9 cellular contexts compared by ENCODE assay signal in the genomic region with DNA sequence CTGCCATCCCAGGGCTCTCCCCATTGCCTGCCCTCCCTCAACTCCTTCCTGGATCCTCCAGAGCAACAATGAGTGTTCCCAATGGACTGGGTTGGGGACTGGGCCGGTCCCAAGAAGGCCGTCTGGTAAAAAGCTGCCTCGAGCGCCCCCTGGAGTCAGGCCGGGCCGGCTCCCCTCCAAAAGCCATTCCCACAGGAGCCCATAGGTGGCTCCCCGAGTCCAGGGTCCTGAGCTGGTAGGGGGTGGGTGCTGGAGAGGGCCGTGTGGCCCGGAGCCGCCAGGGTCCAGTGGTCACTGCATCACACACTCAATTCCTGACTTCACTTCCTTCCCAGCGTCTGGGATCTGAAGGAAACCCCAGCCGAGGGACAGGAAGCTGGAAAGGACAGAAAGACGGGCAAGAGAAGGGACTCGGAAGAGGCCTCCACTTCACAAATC. TPM values are rescaled to one million over a fixed set of nuclear protein-coding genes. Genes with fewer than 3 reads are reported as not detected.
DNase-seq lines count a peak whose midpoint lies in the region; ATAC-seq, FAIRE-seq and TF ChIP-seq lines count a peak whose summit lies in the region.
"Had no signal": no experiment of that assay in that cellular context is flagged by ENCODE, and none has a peak within 500 bp of the region (broad histone marks: within the 10 kb centered on the region; RNA-seq: fewer than 3 reads in every experiment).

No MANE protein-coding gene starts in this region.

- H3K9me3 Mint-ChIP-seq in WTC11: no peaks in the 10 kb centered on the region

- H3K27me3 ChIP-seq in mammary epithelial cell (ENCODE audit: insufficient read depth, low read length): no peaks in the 10 kb centered on the region

- no peak overlapping the region for H3K4me2 ChIP-seq in mammary epithelial cell (ENCODE audit: insufficient read depth, low read depth, low read length)

- BruUV-seq in mammary epithelial cell (replicated peaks; lab: Mats Ljungman, UMichigan): no TSS peak

- FAIRE-seq in kidney (lab: Jason Lieb, UNC): peak; percentile 11

- H3K36me3 ChIP-seq in mammary epithelial cell (ENCODE audit: insufficient read depth, low read length) (peaks cover 37% of the 10 kb centered on the region), kidney (ENCODE audit: control insufficient read depth in 1 of 2, insufficient read depth in 2 of 2, low read length in 2 of 2) (peaks cover 23 to 29% of the 10 kb centered on the region in 2 donors)

- ATAC-seq in WTC11: peak; percentile 95
- ATAC-seq in HG03432 (IDR thresholded peaks at IDR 0.05; ENCODE audit: unreplicated experiment): no peak

- H3K4me3 ChIP-seq in mammary epithelial cell (replicated peaks in 1 of 3; ENCODE audit: insufficient read depth in 1 of 3, low read depth in 2 of 3, low read length in 3 of 3) (no peak overlapping the region), kidney (ENCODE audit: low read length in 2 of 2) (no peak overlapping the region)

- H3K79me2 ChIP-seq in mammary epithelial cell (ENCODE audit: insufficient read depth, low read length): peaks cover 56% of the 10 kb centered on the region

- CTCF ChIA-PET in WTC11 (lab: Charles Lee) (interaction anchor here (0.5 to 6.9 kb wide), 64 partner anchors 9 to 737 kb away, joined by 3 to 107 read pairs (median 6); partner anchors contain the start of genes AKR7A3, ALDH4A1, EMC1 and IFFO2), mammary epithelial cell (lab: Charles Lee; ENCODE audit: low non-redundant PET) (interaction anchor here (0.6 to 1.3 kb wide), 8 partner anchors 9 to 1326 kb away, joined by 3 to 5 read pairs (median 4); partner anchors contain the start of gene ALDH4A1)

- H3K27me3 Mint-ChIP-seq in WTC11 (ENCODE audit: low read depth): no peaks in the 10 kb centered on the region

- H3K4me1 ChIP-seq in mammary epithelial cell (ENCODE audit: insufficient read depth, low read length) (no peaks in the 10 kb centered on the region), kidney (ENCODE audit: control insufficient read depth in 1 of 2, insufficient read depth in 1 of 2, low read depth in 1 of 2, low read length in 2 of 2) (peaks cover 9% of the 10 kb centered on the region in 2 donors)

- dilution Hi-C loops in mammary epithelial cell (cut with HindIII; ENCODE audit: low sequenced_read_pairs): no loop called here

- in situ Hi-C loops in mammary epithelial cell (cut with MboI; ENCODE audit: low sequenced_read_pairs in 2 of 2): no loop called here

- 35% methylated on average over 12 of the region's 14 CpGs for WGBS in mammary epithelial cell (ENCODE audit: low coverage, missing lambda C conversion rate)

- no peak overlapping the region for H3K4me3 Mint-ChIP-seq in WTC11

- H3K27ac ChIP-seq in mammary epithelial cell (ENCODE audit: insufficient read depth, low read depth, low read length): no peak overlapping the region
- peak overlapping the region; percentile 49 to 62 for H3K27ac ChIP-seq in kidney (ENCODE audit: low read depth in 2 of 2, low read length in 2 of 2)

- no peak overlapping the region for H3K9ac ChIP-seq in mammary epithelial cell (ENCODE audit: insufficient read depth, low read length)
- peak overlapping the region; percentile 29 to 73 for H3K9ac ChIP-seq in kidney (ENCODE audit: low read length in 2 of 2)

- no peak overlapping the region for H2AFZ ChIP-seq in mammary epithelial cell (ENCODE audit: low read depth, low read length)

- intact Hi-C loops in mammary epithelial cell (cut with micrococcal nuclease): loop anchor here (1.0 kb wide), 3 partner anchors 29 to 85 kb away; no protein-coding TSS in a partner anchor
- intact Hi-C loops in kidney (cut with DNase I): loop anchor here (10.0 kb wide), 1 partner anchor 182 kb away; no protein-coding TSS in a partner anchor

- H3K4me1 Mint-ChIP-seq in WTC11: peaks cover 6% of the 10 kb centered on the region

- H3K36me3 Mint-ChIP-seq in WTC11: no peaks in the 10 kb centered on the region; the same call in 1 of the 2 replicates

- H3K9me3 ChIP-seq in mammary epithelial cell (replicated peaks; ENCODE audit: insufficient read depth, low read length) (no peaks in the 10 kb centered on the region), kidney (ENCODE audit: control insufficient read depth in 1 of 2, low read length in 2 of 2) (no peaks in the 10 kb centered on the region)

- H4K20me1 ChIP-seq in mammary epithelial cell (ENCODE audit: insufficient read depth, low read length): no peaks in the 10 kb centered on the region

- H3K27ac Mint-ChIP-seq in WTC11: no peak overlapping the region

- DNase-seq in NK-92 treated with Interleukin-12 subunit alpha and Interleukin-12 subunit beta, amount 100 ng/mL, for 24 hours (lab: John Stamatoyannopoulos, UW): peak; percentile 53
- DNase-seq in NK-92 (lab: John Stamatoyannopoulos, UW; ENCODE audit: unreplicated experiment) (no peak), NCI-H1105 treated with DMSO at 0.1 percent for 48 hours (lab: John Stamatoyannopoulos, UW) (peak; percentile 22), WTC11 (ENCODE audit: low spot score) (peak; percentile 94), mammary epithelial cell (peak; percentile 54), kidney (peak; percentile 96)
- DNase-seq in stimulated activated CD4-positive, alpha-beta T cell treated with anti-CD3 and anti-CD28 coated beads, Interleukin-1b, Interleukin-23, amount 100 ng/mL, for 1 hour (ENCODE audit: low read depth in 2 of 2): peak; percentile 50 to 68

- POLR2A ChIA-PET in WTC11 (lab: Charles Lee): interaction anchor here (0.6 to 1.0 kb wide), 3 partner anchors 28 to 254 kb away, joined by 3 to 4 read pairs (median 3); partner anchors contain the start of gene IFFO2

- TF ChIP-seq CTCF in WTC11 (IDR thresholded peaks at IDR 0.05): peak; percentile 94
- peak; percentile 92 to 98 for TF ChIP-seq CTCF in mammary epithelial cell (conservative IDR thresholded peaks at IDR 0.05 in 1 of 2, IDR thresholded peaks at IDR 0.05 in 1 of 2; ENCODE audit: extremely low read depth in 1 of 2, insufficient read depth in 1 of 2, low read depth in 1 of 2, low read length in 2 of 2)
- peak; percentile 98 for TF ChIP-seq CTCF in kidney (IDR thresholded peaks at IDR 0.05; ENCODE audit: borderline replicate concordance, extremely low read depth, insufficient read depth)

TF ChIP-seq in WTC11, 78 proteins besides CTCF, POLR2A, EP300 and RAD21:
- TF ChIP-seq ZNF423 (CRISPR knock-in tag; IDR thresholded peaks at IDR 0.05) (peak; percentile 92), MAX (CRISPR knock-in tag; IDR thresholded peaks at IDR 0.05) (peak; percentile 24; the same call in 1 of the 2 replicates), PRRX2 (CRISPR knock-in tag; IDR thresholded peaks at IDR 0.05) (0 out of 2 replicates have a peak, but pooled peaks have one; percentile 65), EMX1 (CRISPR knock-in tag; IDR thresholded peaks at IDR 0.05) (0 out of 2 replicates have a peak, but pooled peaks have one; percentile 51), STAT6 (CRISPR knock-in tag; conservative IDR thresholded peaks at IDR 0.05; ENCODE audit: low read depth) (no peak)
- TF ChIP-seq, protein P1, sequence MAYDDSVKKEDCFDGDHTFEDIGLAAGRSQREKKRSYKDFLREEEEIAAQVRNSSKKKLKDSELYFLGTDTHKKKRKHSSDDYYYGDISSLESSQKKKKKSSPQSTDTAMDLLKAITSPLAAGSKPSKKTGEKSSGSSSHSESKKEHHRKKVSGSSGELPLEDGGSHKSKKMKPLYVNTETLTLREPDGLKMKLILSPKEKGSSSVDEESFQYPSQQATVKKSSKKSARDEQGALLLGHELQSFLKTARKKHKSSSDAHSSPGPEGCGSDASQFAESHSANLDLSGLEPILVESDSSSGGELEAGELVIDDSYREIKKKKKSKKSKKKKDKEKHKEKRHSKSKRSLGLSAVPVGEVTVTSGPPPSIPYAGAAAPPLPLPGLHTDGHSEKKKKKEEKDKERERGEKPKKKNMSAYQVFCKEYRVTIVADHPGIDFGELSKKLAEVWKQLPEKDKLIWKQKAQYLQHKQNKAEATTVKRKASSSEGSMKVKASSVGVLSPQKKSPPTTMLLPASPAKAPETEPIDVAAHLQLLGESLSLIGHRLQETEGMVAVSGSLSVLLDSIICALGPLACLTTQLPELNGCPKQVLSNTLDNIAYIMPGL (CRISPR knock-in tag; IDR thresholded peaks at IDR 0.05): 0 out of 2 replicates have a peak, but pooled peaks have one; percentile 78
TF ChIP-seq in WTC11: peak in this region for 5.

RNA-seq across cellular contexts. Expression of gene ALDH4A1, which starts 10.7 kb away (rescaled TPM):
- total RNA-seq in WTC11 (2021) (31.0 to 37.5 TPM (median 36.2 TPM) in 3 replicates), mammary epithelial cell (10 to 100 TPM; 24.0 to 41.4 TPM), kidney (49.3 TPM)
- polyA plus RNA-seq in mammary epithelial cell (35.3 TPM), kidney (ENCODE audit: insufficient read depth, low read depth, low replicate concordance) (352 TPM)
- polyA minus RNA-seq in mammary epithelial cell: 24.8 TPM

RNA-seq across cellular contexts. Expression of gene IFFO2, which starts 43.4 kb away (rescaled TPM):
- total RNA-seq in WTC11 (2021): 6.5 to 8.1 TPM (median 6.9 TPM) in 3 replicates
- 100 to 1,000 TPM in 1 of 2 donors, 10 to 100 TPM in 1; 94.8 to 304 TPM for total RNA-seq in mammary epithelial cell
- polyA plus RNA-seq in mammary epithelial cell: 66.9 TPM
- polyA minus RNA-seq in mammary epithelial cell: 116 TPM
- 23.1 TPM for total RNA-seq in kidney
- 7.5 TPM for polyA plus RNA-seq in kidney (ENCODE audit: insufficient read depth, low read depth, low replicate concordance)

RNA-seq across cellular contexts. Expression of gene TAS1R2, which starts 53.6 kb away (rescaled TPM):
- total RNA-seq in WTC11 (2021): not detected in 3 replicates
- under 1 TPM in 1 of 2 donors, not detected in 1; under 0.01 TPM for total RNA-seq in mammary epithelial cell
- polyA plus RNA-seq in mammary epithelial cell: not detected
- polyA minus RNA-seq in mammary epithelial cell: not detected
- total RNA-seq in kidney: not detected
- not detected for polyA plus RNA-seq in kidney (ENCODE audit: insufficient read depth, low read depth, low replicate concordance)
- total RNA-seq: temporal lobe had no signal
